1 cellular context compared by ENCODE assay signal in the genomic region with DNA sequence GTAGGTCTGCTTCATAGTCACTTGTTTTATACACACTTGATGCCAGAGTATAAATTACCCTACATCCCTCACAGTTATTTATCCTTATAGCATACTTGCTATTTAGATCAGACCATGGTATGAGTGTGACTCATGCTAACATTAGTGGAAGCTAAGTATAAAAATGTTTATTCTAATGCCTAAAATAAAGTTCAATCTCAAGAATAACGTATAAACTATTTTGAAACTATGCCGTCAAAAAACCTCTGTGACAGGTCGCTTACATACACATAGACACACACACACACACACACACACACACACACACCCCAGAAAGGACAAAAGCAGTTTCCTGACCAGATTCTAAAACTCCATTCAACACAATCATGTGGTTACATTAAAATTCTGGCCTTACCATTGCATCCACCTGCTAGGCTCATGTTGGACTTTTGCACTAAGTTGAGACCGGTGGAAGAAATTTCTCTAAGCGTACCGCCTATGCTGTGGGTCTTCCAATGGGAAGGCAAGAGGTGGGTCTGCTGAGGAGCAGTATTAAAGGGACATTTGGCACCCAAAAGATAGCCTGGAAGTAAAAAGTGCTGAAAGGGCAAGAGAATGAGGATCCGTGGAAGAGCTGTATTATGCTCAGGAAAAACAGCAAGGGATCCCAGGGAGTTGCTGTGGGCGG.
TF ChIP-seq lines count a peak whose summit lies in the region.

No MANE protein-coding gene starts in this region.

TF ChIP-seq in H1, 55 proteins besides CTCF, POLR2A, EP300 and RAD21:
- TF ChIP-seq, protein P1, sequence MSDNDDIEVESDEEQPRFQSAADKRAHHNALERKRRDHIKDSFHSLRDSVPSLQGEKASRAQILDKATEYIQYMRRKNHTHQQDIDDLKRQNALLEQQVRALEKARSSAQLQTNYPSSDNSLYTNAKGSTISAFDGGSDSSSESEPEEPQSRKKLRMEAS (IDR thresholded peaks at IDR 0.05), result no peak
- no peak for TF ChIP-seq CBX8 (IDR thresholded peaks at IDR 0.05; ENCODE audit: borderline replicate concordance, low read depth, low read length)
- no peak for TF ChIP-seq CREB1 (IDR thresholded peaks at IDR 0.05)
- no peak for TF ChIP-seq TBP (IDR thresholded peaks at IDR 0.05; ENCODE audit: low read depth, low read length)
- no peak for TF ChIP-seq JUN (IDR thresholded peaks at IDR 0.05; ENCODE audit: low read depth, low read length)
- TF ChIP-seq EZH2 (IDR thresholded peaks at IDR 0.05; ENCODE audit: low read depth, low read length, severe bottlenecking), result no peak
